Comparison of ENCODE assay signal across 9 cellular contexts in genomic region chr19:10601999-10602329, GRCh38. TPM values are rescaled to one million over a fixed set of nuclear protein-coding genes. Genes with fewer than 3 reads are reported as not detected.
DNase-seq lines count a peak whose midpoint lies in the region; ATAC-seq and TF ChIP-seq lines count a peak whose summit lies in the region.
"Had no signal": no experiment of that assay in that cellular context is flagged by ENCODE, and none has a peak within 500 bp of the region (broad histone marks: within the 10 kb centered on the region; RNA-seq: fewer than 3 reads in every experiment).

No MANE protein-coding gene starts in this region.

- WGBS in heart left ventricle, 4 donors = 24 to 26% (median 24%) methylated on average over 7 of the region's 7 CpGs
- WGBS in tibial nerve, 2 donors = 14 to 43% methylated on average over 7 of the region's 7 CpGs

- H3K4me1 ChIP-seq in heart left ventricle (peaks cover 0 to 40% (median 24%) of the 10 kb centered on the region in 12 donors), tibial nerve (peaks cover 0 to 36% (median 13%) of the 10 kb centered on the region in 4 donors)
- H3K4me1 ChIP-seq: colonic mucosa had no signal

- H3K4me3 Mint-ChIP-seq in activated T-helper 2 cell treated with anti-CD3 and anti-CD28 coated beads, Interferon-gamma antibody, Interleukin-2, Interleukin-4, amounts not matched to agents 10 μg/mL and 5 μg/mL and 100 μg/mL, durations not matched to agents 14 hours and 24 hours and 36 hours (ENCODE audit: low read depth) = peak overlapping the region; percentile 70
- H3K4me3 Mint-ChIP-seq in mesothelial cell of epicardium = peak overlapping the region; percentile 73

- H3K27ac ChIP-seq in heart left ventricle (peak overlapping the region in 5 of 12 donors; percentile 34 to 99 (median 52)), tibial nerve (peak overlapping the region in 2 of 4 donors; percentile 45 to 99)

- no peaks in the 10 kb centered on the region for H3K27me3 ChIP-seq in heart left ventricle
- no peaks in the 10 kb centered on the region for H3K27me3 ChIP-seq in tibial nerve
- H3K27me3 ChIP-seq: colonic mucosa had no signal

- H3K9me3 ChIP-seq in heart left ventricle (peaks cover 0 to 4% (median 0%) of the 10 kb centered on the region in 12 donors), tibial nerve (no peaks in the 10 kb centered on the region)
- H3K9me3 ChIP-seq: colonic mucosa had no signal

- H3K36me3 ChIP-seq in heart left ventricle = no peaks in the 10 kb centered on the region
- H3K36me3 ChIP-seq in tibial nerve = peaks cover 0 to 5% (median 0%) of the 10 kb centered on the region in 3 donors
- H3K36me3 ChIP-seq: colonic mucosa had no signal

- TF ChIP-seq POLR2A in heart left ventricle (IDR thresholded peaks at IDR 0.05) = no peak
- TF ChIP-seq POLR2A in tibial nerve (IDR thresholded peaks at IDR 0.05) = no peak

- H3K4me3 ChIP-seq in heart left ventricle = peak overlapping the region in 8 of 12 donors; percentile 88 to 100 (median 100)
- H3K4me3 ChIP-seq in tibial nerve = peak overlapping the region in 3 of 4 donors; percentile 98 to 100 (median 99)

- TF ChIP-seq CTCF in heart left ventricle (IDR thresholded peaks at IDR 0.05) = no peak
- no peak for TF ChIP-seq CTCF in mesothelial cell of epicardium (IDR thresholded peaks at IDR 0.05; ENCODE audit: unreplicated experiment)
- TF ChIP-seq CTCF in tibial nerve (IDR thresholded peaks at IDR 0.05) = no peak

- no peak for ATAC-seq in heart left ventricle
- ATAC-seq in left cardiac atrium = no peak
- no peak for ATAC-seq in GM21619 (IDR thresholded peaks at IDR 0.05; ENCODE audit: unreplicated experiment)

- no peak overlapping the region for H3K27ac Mint-ChIP-seq in activated T-helper 2 cell treated with anti-CD3 and anti-CD28 coated beads, Interferon-gamma antibody, Interleukin-2, Interleukin-4, amounts not matched to agents 10 μg/mL and 5 μg/mL and 100 μg/mL, durations not matched to agents 14 hours and 24 hours and 36 hours
- no peak overlapping the region for H3K27ac Mint-ChIP-seq in mesothelial cell of epicardium

- peaks cover 18% of the 10 kb centered on the region for H3K4me1 Mint-ChIP-seq in activated T-helper 2 cell treated with anti-CD3 and anti-CD28 coated beads, Interferon-gamma antibody, Interleukin-2, Interleukin-4, amounts not matched to agents 10 μg/mL and 5 μg/mL and 100 μg/mL, durations not matched to agents 14 hours and 24 hours and 36 hours (ENCODE audit: low read depth)
- peaks cover 19% of the 10 kb centered on the region for H3K4me1 Mint-ChIP-seq in mesothelial cell of epicardium

- TF ChIP-seq EP300 in tibial nerve (IDR thresholded peaks at IDR 0.05) = no peak

- no peaks in the 10 kb centered on the region for H3K9me3 Mint-ChIP-seq in activated T-helper 2 cell treated with anti-CD3 and anti-CD28 coated beads, Interferon-gamma antibody, Interleukin-2, Interleukin-4, amounts not matched to agents 10 μg/mL and 5 μg/mL and 100 μg/mL, durations not matched to agents 14 hours and 24 hours and 36 hours
- H3K9me3 Mint-ChIP-seq in mesothelial cell of epicardium = no peaks in the 10 kb centered on the region

- peaks cover 11% of the 10 kb centered on the region for H3K36me3 Mint-ChIP-seq in activated T-helper 2 cell treated with anti-CD3 and anti-CD28 coated beads, Interferon-gamma antibody, Interleukin-2, Interleukin-4, amounts not matched to agents 10 μg/mL and 5 μg/mL and 100 μg/mL, durations not matched to agents 14 hours and 24 hours and 36 hours (ENCODE audit: low read depth)
- no peaks in the 10 kb centered on the region for H3K36me3 Mint-ChIP-seq in mesothelial cell of epicardium

- no peak for DNase-seq in heart left ventricle
- no peak for DNase-seq in left cardiac atrium
- no peak for DNase-seq in activated T-helper 2 cell treated with anti-CD3 and anti-CD28 coated beads, Interferon-gamma antibody, Interleukin-2, Interleukin-4, amounts not matched to agents 10 μg/mL and 5 μg/mL and 100 μg/mL, durations not matched to agents 14 hours and 24 hours and 36 hours (ENCODE audit: low spot score)
- no peak for DNase-seq in mesothelial cell of epicardium (ENCODE audit: low spot score in 2 of 2, unreplicated experiment in 2 of 2)
- DNase-seq in tibial nerve (ENCODE audit: low spot score in 2 of 2) = no peak
- no peak for DNase-seq in UCSD-AML1 (lab: John Stamatoyannopoulos, UW; ENCODE audit: unreplicated experiment)
- no peak for DNase-seq in cerebellar cortex (ENCODE audit: low spot score)

- intact Hi-C loops in heart left ventricle (cut with DNase I) = loop anchor here in 1 of 10 donors (5.0 kb wide), 1 partner anchor 40 kb away; no protein-coding TSS in a partner anchor
- intact Hi-C loops in left cardiac atrium (cut with DNase I) = no loop called here
- intact Hi-C loops in activated T-helper 2 cell treated with anti-CD3 and anti-CD28 coated beads, Interferon-gamma antibody, Interleukin-2, Interleukin-4, amounts not matched to agents 10 μg/mL and 5 μg/mL and 100 μg/mL, durations not matched to agents 14 hours and 24 hours and 36 hours (cut with micrococcal nuclease) = loop anchor here (2.0 to 5.0 kb wide), 3 partner anchors 21 to 50 kb away; partner anchors contain the start of genes CDKN2D and ILF3

- peaks cover 1% of the 10 kb centered on the region for H3K27me3 Mint-ChIP-seq in activated T-helper 2 cell treated with anti-CD3 and anti-CD28 coated beads, Interferon-gamma antibody, Interleukin-2, Interleukin-4, amounts not matched to agents 10 μg/mL and 5 μg/mL and 100 μg/mL, durations not matched to agents 14 hours and 24 hours and 36 hours (ENCODE audit: low read depth)
- H3K27me3 Mint-ChIP-seq in mesothelial cell of epicardium (ENCODE audit: low read depth) = peaks cover 1% of the 10 kb centered on the region

RNA-seq across cellular contexts. Expression of gene AP1M2, which starts 14.9 kb away (rescaled TPM):
- total RNA-seq in heart left ventricle = 1 to 10 TPM in 1 of 9 donors, not detected in 8; 3.6 TPM
- not detected for polyA plus RNA-seq in heart left ventricle
- under 1 TPM in 1 of 2 donors, not detected in 1; 0.55 TPM for total RNA-seq in left cardiac atrium
- not detected in 2 replicates for total RNA-seq in activated T-helper 2 cell treated with anti-CD3 and anti-CD28 coated beads, Interferon-gamma antibody, Interleukin-2, Interleukin-4, amounts not matched to agents 10 μg/mL and 5 μg/mL and 100 μg/mL, durations not matched to agents 14 hours and 24 hours and 36 hours
- 25.9 to 32.5 TPM (median 32.1 TPM) in 3 replicates for total RNA-seq in mesothelial cell of epicardium
- not detected for total RNA-seq in tibial nerve

RNA-seq across cellular contexts. Expression of gene SLC44A2, which starts 23.4 kb away (rescaled TPM):
- total RNA-seq in heart left ventricle (100 to 1,000 TPM in 2 of 9 donors, 10 to 100 TPM in 7; 63.8 to 130 (median 91.9) TPM), left cardiac atrium (10 to 100 TPM; 83.9 to 97.3 TPM), mesothelial cell of epicardium (340 to 349 TPM (median 342 TPM) in 3 replicates), tibial nerve (100 to 1,000 TPM; 104 to 193 (median 132) TPM)
- 10 to 100 TPM; 43.1 to 66.3 TPM for polyA plus RNA-seq in heart left ventricle
- total RNA-seq in activated T-helper 2 cell treated with anti-CD3 and anti-CD28 coated beads, Interferon-gamma antibody, Interleukin-2, Interleukin-4, amounts not matched to agents 10 μg/mL and 5 μg/mL and 100 μg/mL, durations not matched to agents 14 hours and 24 hours and 36 hours = 83.0 and 87.4 TPM in 2 replicates

RNA-seq across cellular contexts. Expression of gene CDKN2D, which starts 33.2 kb away (rescaled TPM):
- 10 to 100 TPM in 6 of 9 donors, 1 to 10 TPM in 3; 6.8 to 19.9 (median 11.8) TPM for total RNA-seq in heart left ventricle
- polyA plus RNA-seq in heart left ventricle = 10 to 100 TPM; 11.1 to 28.0 TPM
- total RNA-seq in left cardiac atrium = 1 to 10 TPM; 6.6 TPM
- total RNA-seq in activated T-helper 2 cell treated with anti-CD3 and anti-CD28 coated beads, Interferon-gamma antibody, Interleukin-2, Interleukin-4, amounts not matched to agents 10 μg/mL and 5 μg/mL and 100 μg/mL, durations not matched to agents 14 hours and 24 hours and 36 hours = 45.9 and 46.9 TPM in 2 replicates
- 2.6 to 3.1 TPM (median 2.7 TPM) in 3 replicates for total RNA-seq in mesothelial cell of epicardium
- total RNA-seq in tibial nerve = 10 to 100 TPM; 14.4 to 20.2 (median 15.9) TPM

RNA-seq across cellular contexts. Expression of gene KRI1, which starts 36.2 kb away (rescaled TPM):
- total RNA-seq in heart left ventricle = 10 to 100 TPM in 6 of 9 donors, 1 to 10 TPM in 3; 6.7 to 13.0 (median 10.4) TPM
- 10 to 100 TPM in 1 of 2 donors, 1 to 10 TPM in 1; 9.8 to 15.0 TPM for polyA plus RNA-seq in heart left ventricle
- total RNA-seq in left cardiac atrium = 10 to 100 TPM; 11.0 to 15.0 TPM
- total RNA-seq in activated T-helper 2 cell treated with anti-CD3 and anti-CD28 coated beads, Interferon-gamma antibody, Interleukin-2, Interleukin-4, amounts not matched to agents 10 μg/mL and 5 μg/mL and 100 μg/mL, durations not matched to agents 14 hours and 24 hours and 36 hours = 66.7 and 69.5 TPM in 2 replicates
- total RNA-seq in mesothelial cell of epicardium = 27.4 to 31.2 TPM (median 30.6 TPM) in 3 replicates
- 10 to 100 TPM; 22.9 to 27.9 (median 23.3) TPM for total RNA-seq in tibial nerve

RNA-seq across cellular contexts. Expression of gene ILF3, which starts 52.2 kb away (rescaled TPM):
- total RNA-seq in heart left ventricle (100 to 1,000 TPM in 7 of 9 donors, 10 to 100 TPM in 2; 45.7 to 140 (median 118) TPM), left cardiac atrium (100 to 1,000 TPM; 108 to 144 TPM), mesothelial cell of epicardium (606 to 617 TPM (median 613 TPM) in 3 replicates), tibial nerve (100 to 1,000 TPM; 109 to 166 (median 127) TPM)
- 10 to 100 TPM; 62.1 to 94.4 TPM for polyA plus RNA-seq in heart left ventricle
- 509 and 523 TPM in 2 replicates for total RNA-seq in activated T-helper 2 cell treated with anti-CD3 and anti-CD28 coated beads, Interferon-gamma antibody, Interleukin-2, Interleukin-4, amounts not matched to agents 10 μg/mL and 5 μg/mL and 100 μg/mL, durations not matched to agents 14 hours and 24 hours and 36 hours
